8 cellular contexts compared by ENCODE assay signal in the genomic region with DNA sequence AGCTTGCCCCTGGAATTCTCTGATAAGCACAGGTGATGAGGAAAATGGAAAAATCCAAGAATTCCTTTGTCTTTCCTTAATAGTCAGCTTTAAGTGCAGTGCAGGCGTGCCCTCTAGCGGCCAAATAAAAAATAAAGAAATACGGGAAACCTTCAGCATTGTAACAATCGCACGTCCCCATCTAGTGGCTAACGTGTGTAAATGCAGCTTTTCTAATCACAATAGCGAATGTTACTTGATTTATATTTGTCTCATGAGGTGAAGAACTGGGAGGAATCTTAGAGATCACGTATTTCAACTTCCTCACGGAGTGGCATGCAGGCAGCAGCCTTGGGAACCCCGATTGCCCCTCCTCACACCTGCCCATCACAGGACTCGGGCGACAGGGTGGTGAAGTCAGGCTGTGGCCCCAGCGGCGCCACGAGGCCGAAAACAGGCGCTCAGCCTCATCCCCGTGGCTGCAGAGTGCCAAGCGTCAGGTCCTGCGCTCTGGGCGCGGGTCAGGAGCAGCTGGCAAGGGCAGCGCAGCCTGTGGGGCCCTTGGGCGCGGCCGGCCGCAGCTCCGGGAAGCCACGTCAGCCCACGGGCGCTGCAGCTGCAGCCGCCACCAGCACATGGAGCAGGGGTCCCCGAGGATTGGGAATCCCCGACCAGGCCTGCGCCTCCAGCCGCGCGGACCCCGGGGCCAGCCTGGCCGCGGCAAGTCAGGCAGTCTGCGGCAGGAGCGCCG. TPM values are rescaled to one million over a fixed set of nuclear protein-coding genes. Genes with fewer than 3 reads are reported as not detected.
DNase-seq lines count a peak whose midpoint lies in the region; TF ChIP-seq lines count a peak whose summit lies in the region.
"Not testable (repeated sequence)": the region's sequence is repeated elsewhere in the genome, so short reads cannot be mapped to it uniquely, and the experiment has no call there.

No MANE protein-coding gene starts in this region.

- DNase-seq in GM10248 (ENCODE audit: extremely low spot score): peak; percentile 8
- peak; percentile 12 for DNase-seq in HEK293T (ENCODE audit: extremely low spot score)
- DNase-seq in NT2/D1 (ENCODE audit: low read depth, low spot score): peak; percentile 9
- peak; percentile 37 for DNase-seq in activated T-cell treated with anti-CD3 and anti-CD28 coated beads for 1 hour (ENCODE audit: low read depth)
- peak; percentile 40 for DNase-seq in iris pigment epithelial cell (ENCODE audit: low read depth)
- DNase-seq in putamen (ENCODE audit: low spot score): peak; percentile 67
- DNase-seq in thyroid gland: peak; percentile 67 to 75

- not testable (repeated sequence) for H3K9me3 ChIP-seq in NT2/D1 (ENCODE audit: insufficient read depth, low read length); duodenal mucosa (ENCODE audit: control insufficient read depth in 1 of 2, low read length in 2 of 2); thyroid gland

- TF ChIP-seq CTCF in GM10248 (IDR thresholded peaks at IDR 0.05; ENCODE audit: control extremely low read depth, extremely low read depth, low read depth, missing control alignments) (peak; percentile 71), thyroid gland (IDR thresholded peaks at IDR 0.05) (peak; percentile 80 to 100 (median 98))

- H3K27ac ChIP-seq in duodenal mucosa (ENCODE audit: low read depth, low read length): peak overlapping the region; percentile 92
- H3K27ac ChIP-seq in thyroid gland: peak overlapping the region; percentile 81 to 92 (median 92)

- TF ChIP-seq POLR2A in thyroid gland (IDR thresholded peaks at IDR 0.05): not testable (repeated sequence)

- WGBS in thyroid gland, 2 donors: 0% methylated on average over 14 of the region's 44 CpGs

- not testable (repeated sequence) for H3K36me3 ChIP-seq in NT2/D1 (ENCODE audit: insufficient read depth, insufficient read length, low read length); duodenal mucosa (ENCODE audit: control insufficient read depth in 1 of 2, insufficient read depth in 2 of 2, low read length in 2 of 2); thyroid gland

- H3K9ac ChIP-seq in NT2/D1 (ENCODE audit: insufficient read length, low read depth) (peak overlapping the region; percentile 85), duodenal mucosa (ENCODE audit: low read depth in 1 of 2, low read length in 2 of 2) (peak overlapping the region; percentile 36 to 97)

- POLR2A ChIA-PET in GM10248 (lab: Yijun Ruan, JAX): not testable (repeated sequence)
- POLR2A ChIA-PET in HEK293T (lab: Yijun Ruan, JAX): interaction anchor here (0.6 to 1.7 kb wide), 6 partner anchors 142 to 255 kb away, joined by 3 to 10 read pairs (median 4); a partner anchor contains a TSS

- H3K4me1 ChIP-seq in NT2/D1 (ENCODE audit: insufficient read depth, insufficient read length); duodenal mucosa (ENCODE audit: control insufficient read depth in 1 of 2, insufficient read depth in 2 of 2, low read length in 2 of 2); thyroid gland: not testable (repeated sequence)

- CTCF ChIA-PET in GM10248 (lab: Yijun Ruan, JAX) (interaction anchor here (0.8 to 2.1 kb wide), 21 partner anchors 9 to 475 kb away, joined by 3 to 15 read pairs (median 3); a partner anchor contains a TSS), HEK293T (lab: Yijun Ruan, JAX) (interaction anchor here (0.6 to 1.5 kb wide), 8 partner anchors 8 to 255 kb away, joined by 3 to 5 read pairs (median 3); a partner anchor contains a TSS)

- intact Hi-C loops in thyroid gland (cut with DNase I): not testable (repeated sequence)

- H3K27me3 ChIP-seq in NT2/D1 (ENCODE audit: insufficient read depth, insufficient read length); duodenal mucosa (ENCODE audit: control insufficient read depth in 1 of 2, insufficient read depth in 2 of 2, low read length in 2 of 2); thyroid gland: not testable (repeated sequence)

- H3K4me3 ChIP-seq in NT2/D1 (ENCODE audit: insufficient read length, low read depth) (peak overlapping the region; percentile 60), duodenal mucosa (ENCODE audit: low read depth in 1 of 2, low read length in 2 of 2) (peak overlapping the region; percentile 55 to 77), thyroid gland (replicated peaks in 1 of 3) (peak overlapping the region; percentile 48 to 78 (median 51))

TF ChIP-seq in HEK293T, 16 proteins besides CTCF, POLR2A, EP300 and RAD21:
- peak; percentile 42; the same call in 1 of the 2 replicates for TF ChIP-seq L3MBTL2 (conservative IDR thresholded peaks at IDR 0.05)
- TF ChIP-seq, protein P1, sequence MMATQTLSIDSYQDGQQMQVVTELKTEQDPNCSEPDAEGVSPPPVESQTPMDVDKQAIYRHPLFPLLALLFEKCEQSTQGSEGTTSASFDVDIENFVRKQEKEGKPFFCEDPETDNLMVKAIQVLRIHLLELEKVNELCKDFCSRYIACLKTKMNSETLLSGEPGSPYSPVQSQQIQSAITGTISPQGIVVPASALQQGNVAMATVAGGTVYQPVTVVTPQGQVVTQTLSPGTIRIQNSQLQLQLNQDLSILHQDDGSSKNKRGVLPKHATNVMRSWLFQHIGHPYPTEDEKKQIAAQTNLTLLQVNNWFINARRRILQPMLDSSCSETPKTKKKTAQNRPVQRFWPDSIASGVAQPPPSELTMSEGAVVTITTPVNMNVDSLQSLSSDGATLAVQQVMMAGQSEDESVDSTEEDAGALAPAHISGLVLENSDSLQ (IDR thresholded peaks at IDR 0.05): peak; percentile 64

RNA-seq across cellular contexts. Expression of a gene that starts 0.5 kb away (rescaled TPM):
- total RNA-seq in thyroid gland: 10 to 100 TPM; 27.4 to 36.3 (median 31.7) TPM

RNA-seq across cellular contexts. Expression of a gene that starts 17.8 kb away (rescaled TPM):
- total RNA-seq in thyroid gland: 1 to 10 TPM in 3 of 4 donors, not detected in 1; 1.8 to 7.1 (median 4.2) TPM

Comparison
In these comparisons a context has a peak if more than half of its experiments do, and no peak if none do; other contexts are left out.
1. Peak in every context shown above with its lines: DNase-seq, H3K4me3 ChIP-seq and H3K27ac ChIP-seq.
2. DNase-seq: peak in every context shown above with its lines; median percentile 71 in thyroid gland; 67 in putamen; 40 in iris pigment epithelial cell; 37 in activated T-cell treated with anti-CD3 and anti-CD28 coated beads for 1 hour; 12 in HEK293T; 9 in NT2/D1; 8 in GM10248.